14 cellular contexts compared by ENCODE assay signal in the genomic region with DNA sequence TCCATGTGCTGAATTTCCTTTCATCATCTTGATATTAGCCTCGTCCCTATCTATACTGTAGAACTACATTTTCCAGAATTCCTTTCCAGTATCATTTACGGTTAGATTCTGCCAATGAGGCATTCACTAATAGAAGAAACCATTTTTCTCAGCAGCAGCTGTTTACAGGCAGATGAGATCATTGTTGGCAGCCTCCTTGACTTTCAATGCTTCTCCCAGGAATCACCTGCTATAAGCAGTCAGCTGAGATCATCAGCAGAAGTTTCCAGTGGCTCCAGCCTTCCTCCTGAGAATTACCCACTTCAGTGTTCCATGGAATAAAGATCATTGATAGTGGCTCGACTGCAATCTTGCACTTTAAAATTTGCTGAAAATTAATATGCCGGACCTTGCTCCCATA.
DNase-seq lines count a peak whose midpoint lies in the region; ATAC-seq lines count a peak whose summit lies in the region.
"Had no signal": no experiment of that assay in that cellular context is flagged by ENCODE, and none has a peak within 500 bp of the region (broad histone marks: within the 10 kb centered on the region; RNA-seq: fewer than 3 reads in every experiment).

No MANE protein-coding gene starts in this region.

- ATAC-seq in HG02623 (IDR thresholded peaks at IDR 0.05; ENCODE audit: unreplicated experiment) (no peak), T-helper 17 cell (no peak), GM18868 (IDR thresholded peaks at IDR 0.05; ENCODE audit: unreplicated experiment) (no peak)
- ATAC-seq: lower lobe of right lung had no signal

- H3K9me3 ChIP-seq in T-helper 17 cell (ENCODE audit: control insufficient read depth, low read length, poor library complexity, severe bottlenecking) = no peaks in the 10 kb centered on the region

- no peaks in the 10 kb centered on the region for H3K36me3 Mint-ChIP-seq in T-helper 17 cell (ENCODE audit: low read depth)

- H3K27ac Mint-ChIP-seq in T-helper 17 cell = no peak overlapping the region
- H3K27ac Mint-ChIP-seq: CD4-positive, alpha-beta T cell; H9; T-helper 1 cell treated with Interleukin-12 subunit alpha and Interleukin-12 subunit beta and Interleukin-4 antibody, amounts not matched to agents 30 μg/mL and 1 μg/mL, for 36 hours had no signal

- H3K27me3 Mint-ChIP-seq in T-helper 17 cell = no peaks in the 10 kb centered on the region
- H3K27me3 Mint-ChIP-seq: CD4-positive, alpha-beta T cell had no signal

- H3K4me3 Mint-ChIP-seq in T-helper 17 cell = no peak overlapping the region
- H3K4me3 Mint-ChIP-seq: CD4-positive, alpha-beta T cell; H9; neural crest cell; T-helper 1 cell treated with Interleukin-12 subunit alpha and Interleukin-12 subunit beta and Interleukin-4 antibody, amounts not matched to agents 30 μg/mL and 1 μg/mL, for 36 hours had no signal

- DNase-seq in LHCN-M2 (ENCODE audit: low read depth) (peak; percentile 55), NCI-H2171 treated with DMSO at 0.1 percent for 48 hours (lab: John Stamatoyannopoulos, UW) (peak; percentile 70), astrocyte of the hippocampus (ENCODE audit: low read depth, low spot score) (peak; percentile 59), non-pigmented ciliary epithelial cell (ENCODE audit: low read depth) (peak; percentile 22), T-helper 17 cell (no peak)
- DNase-seq: activated CD4-positive, alpha-beta T cell treated with anti-CD3 and anti-CD28 coated beads, Interleukin-2, amount 50 U/mL, for 1 hour; CD4-positive, alpha-beta T cell; H9; hippocampal formation; lower lobe of right lung had no signal

- H3K4me1 Mint-ChIP-seq in T-helper 17 cell = no peaks in the 10 kb centered on the region
- H3K4me1 Mint-ChIP-seq: H9, neural crest cell had no signal

Comparison
In these comparisons a context has a peak if more than half of its experiments do, and no peak if none do; other contexts are left out.
1. DNase-seq: peak in LHCN-M2 (single experiment), NCI-H2171 treated with DMSO at 0.1 percent for 48 hours (single experiment), astrocyte of the hippocampus (single experiment) and non-pigmented ciliary epithelial cell (single experiment); none in T-helper 17 cell (0 of 3).